In genomic region chr12:104741072-104741471, GRCh38 we compare ENCODE assay signal across 11 cellular contexts.
DNase-seq lines count a peak whose midpoint lies in the region; ATAC-seq and TF ChIP-seq lines count a peak whose summit lies in the region.
"Had no signal": no experiment of that assay in that cellular context is flagged by ENCODE, and none has a peak within 500 bp of the region (broad histone marks: within the 10 kb centered on the region; RNA-seq: fewer than 3 reads in every experiment).

No MANE protein-coding gene starts in this region.

- WGBS in esophagus muscularis mucosa, result 91% methylated on average over 5 of the region's 5 CpGs

- peak overlapping the region; percentile 15 for H3K4me3 ChIP-seq in GM12864 (ENCODE audit: low read depth, low read length)
- H3K4me3 ChIP-seq in esophagus muscularis mucosa, result no peak overlapping the region
- H3K4me3 ChIP-seq: right lobe of liver, thoracic aorta had no signal

- no peaks in the 10 kb centered on the region for H3K36me3 ChIP-seq in esophagus muscularis mucosa
- H3K36me3 ChIP-seq: brain microvascular endothelial cell, right lobe of liver, thoracic aorta had no signal

- H3K27me3 Mint-ChIP-seq in progenitor cell of endocrine pancreas, result no peaks in the 10 kb centered on the region

- no peaks in the 10 kb centered on the region for H3K9me3 ChIP-seq in esophagus muscularis mucosa
- H3K9me3 ChIP-seq: right lobe of liver, thoracic aorta had no signal

- H3K27ac Mint-ChIP-seq in progenitor cell of endocrine pancreas, result no peak overlapping the region

- H3K27me3 ChIP-seq in esophagus muscularis mucosa, result no peaks in the 10 kb centered on the region
- H3K27me3 ChIP-seq: brain microvascular endothelial cell, right lobe of liver had no signal

- peaks cover 3 to 10% (median 9%) of the 10 kb centered on the region in 4 donors for H3K4me1 ChIP-seq in esophagus muscularis mucosa
- H3K4me1 ChIP-seq: right lobe of liver had no signal

- no peak for TF ChIP-seq EP300 in esophagus muscularis mucosa (IDR thresholded peaks at IDR 0.05)

- TF ChIP-seq POLR2A in esophagus muscularis mucosa (IDR thresholded peaks at IDR 0.05; ENCODE audit: low read depth), result no peak

- no peak for DNase-seq in GM12864 (ENCODE audit: low read depth)
- DNase-seq in medulla oblongata (ENCODE audit: extremely low spot score), result peak; percentile 57
- no peak for DNase-seq in progenitor cell of endocrine pancreas (ENCODE audit: low spot score, unreplicated experiment)
- no peak for DNase-seq in iPS-NIHi11 (ENCODE audit: low spot score)
- DNase-seq in esophagus muscularis mucosa (ENCODE audit: extremely low spot score), result no peak
- DNase-seq in NCI-H345 treated with DMSO at 0.1 percent for 48 hours (lab: John Stamatoyannopoulos, UW; ENCODE audit: unreplicated experiment), result no peak
- DNase-seq: brain microvascular endothelial cell, right lobe of liver had no signal

- ATAC-seq in GM21390 (IDR thresholded peaks at IDR 0.05; ENCODE audit: unreplicated experiment) (peak; percentile 24), HG03439 (IDR thresholded peaks at IDR 0.05; ENCODE audit: unreplicated experiment) (peak; percentile 33)

- peaks cover 2% of the 10 kb centered on the region for H3K4me1 Mint-ChIP-seq in progenitor cell of endocrine pancreas (ENCODE audit: low read depth)

- no peak overlapping the region for H3K4me3 Mint-ChIP-seq in progenitor cell of endocrine pancreas (ENCODE audit: low read depth)

- H3K36me3 Mint-ChIP-seq in progenitor cell of endocrine pancreas (ENCODE audit: insufficient read depth), result no peaks in the 10 kb centered on the region

- H3K27ac ChIP-seq in esophagus muscularis mucosa (replicated peaks in 1 of 4), result no peak overlapping the region
- H3K27ac ChIP-seq: brain microvascular endothelial cell, right lobe of liver had no signal

- TF ChIP-seq CTCF in GM12864 (IDR thresholded peaks at IDR 0.05; ENCODE audit: low read depth, low read length, missing control alignments), result no peak
- TF ChIP-seq CTCF in progenitor cell of endocrine pancreas (IDR thresholded peaks at IDR 0.05; ENCODE audit: unreplicated experiment), result no peak
- no peak for TF ChIP-seq CTCF in esophagus muscularis mucosa (IDR thresholded peaks at IDR 0.05)

- H3K9me3 Mint-ChIP-seq in progenitor cell of endocrine pancreas (ENCODE audit: low read depth), result peaks cover 3% of the 10 kb centered on the region

- intact Hi-C loops in esophagus muscularis mucosa (cut with DNase I), result no loop called here
